Comparison of ENCODE assay signal across 8 cellular contexts in the genomic region with DNA sequence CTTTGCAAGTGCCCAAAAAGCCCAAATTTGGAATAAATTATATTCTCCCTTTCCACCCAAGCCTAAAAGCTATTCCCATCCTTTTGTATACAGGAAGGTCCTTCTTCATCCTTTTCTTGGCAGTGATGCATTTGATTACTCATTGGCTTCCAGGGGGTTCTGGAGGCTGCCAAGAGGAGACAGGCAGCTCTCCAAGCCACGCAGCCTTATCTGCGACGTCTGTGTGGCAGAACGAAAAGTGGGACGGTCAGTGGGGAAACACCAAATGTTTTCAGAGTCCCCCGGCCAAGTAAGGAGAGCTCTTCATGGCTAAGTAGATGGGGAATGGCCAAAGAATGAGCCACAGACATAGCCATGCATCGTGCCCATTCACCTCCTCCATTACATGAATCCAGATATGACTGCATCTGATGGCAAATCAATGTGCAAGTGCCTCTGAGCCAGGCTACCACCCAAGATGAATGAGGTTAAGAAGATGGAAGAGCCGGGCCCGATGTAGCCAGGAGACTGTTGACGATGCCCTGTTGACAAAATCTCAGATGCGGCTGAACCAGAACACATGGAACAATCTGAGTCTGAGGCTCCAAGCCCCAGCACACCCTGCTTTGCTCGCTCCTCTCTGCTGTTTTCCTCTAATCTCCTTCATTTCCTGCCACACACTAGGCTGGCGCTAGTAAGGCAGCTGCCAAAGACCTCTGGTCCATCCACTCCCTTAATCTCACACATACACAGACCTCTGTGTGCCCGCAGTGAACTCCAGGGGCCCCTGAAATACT. TPM values are rescaled to one million over a fixed set of nuclear protein-coding genes. Genes with fewer than 3 reads are reported as not detected.
DNase-seq lines count a peak whose midpoint lies in the region; ATAC-seq and TF ChIP-seq lines count a peak whose summit lies in the region.

No MANE protein-coding gene starts in this region.

- TF ChIP-seq POLR2A in adrenal gland (IDR thresholded peaks at IDR 0.05) = no peak
- no peak for TF ChIP-seq POLR2A in GM18505 (IDR thresholded peaks at IDR 0.05; ENCODE audit: borderline replicate concordance, extremely low read depth, insufficient read depth, insufficient read length)

- intact Hi-C loops in adrenal gland (cut with DNase I) = no loop called here
- intact Hi-C loops in right cardiac atrium (cut with DNase I) = loop anchor here in 2 of 4 donors (2.0 to 5.0 kb wide), 2 partner anchors 41 to 51 kb away; no protein-coding TSS in a partner anchor

- ATAC-seq in right cardiac atrium (peak; percentile 67 to 79), GM18505 (IDR thresholded peaks at IDR 0.05; ENCODE audit: unreplicated experiment) (no peak)

- H3K4me3 ChIP-seq in adrenal gland (no peak overlapping the region), right cardiac atrium (ENCODE audit: low read length) (no peak overlapping the region)

- H3K36me3 ChIP-seq in adrenal gland (replicated peaks in 1 of 2) = no peaks in the 10 kb centered on the region

- H3K27me3 ChIP-seq in adrenal gland (no peaks in the 10 kb centered on the region), right cardiac atrium (ENCODE audit: control insufficient read depth, insufficient read depth) (no peaks in the 10 kb centered on the region)

- H3K4me1 ChIP-seq in adrenal gland (replicated peaks in 1 of 2) = peaks cover 0 to 22% of the 10 kb centered on the region in 2 donors
- H3K4me1 ChIP-seq in right cardiac atrium (ENCODE audit: control insufficient read depth, insufficient read depth, low read length) = peaks cover 23% of the 10 kb centered on the region

- no peak for TF ChIP-seq CTCF in adrenal gland (IDR thresholded peaks at IDR 0.05)

- H3K27ac ChIP-seq in adrenal gland = peak overlapping the region in 2 of 5 donors; percentile 57 to 70
- H3K27ac ChIP-seq in right cardiac atrium (ENCODE audit: low read length) = peak overlapping the region; percentile 93

- H3K9me3 ChIP-seq in adrenal gland (replicated peaks in 1 of 3) (no peaks in the 10 kb centered on the region), right cardiac atrium (ENCODE audit: control insufficient read depth, low read length) (no peaks in the 10 kb centered on the region)

- WGBS in adrenal gland, 4 donors = 39 to 54% (median 46%) methylated on average over 14 of the region's 14 CpGs
- WGBS in right cardiac atrium = 17% methylated on average over 14 of the region's 14 CpGs

- peak; percentile 26 for DNase-seq in HS-27A (ENCODE audit: low read depth)
- DNase-seq in adrenal gland = peak; percentile 53 to 77 (median 74)
- peak; percentile 78 to 84 (median 80) for DNase-seq in right cardiac atrium
- peak; percentile 82 for DNase-seq in stromal cell of bone marrow (ENCODE audit: low read depth)
- no peak for DNase-seq in CD1c-positive myeloid dendritic cell (ENCODE audit: extremely low spot score)
- no peak for DNase-seq in NCI-H2196 (lab: John Stamatoyannopoulos, UW; ENCODE audit: unreplicated experiment)
- no peak for DNase-seq in NCI-H146 treated with DMSO at 0.1 percent for 48 hours (lab: John Stamatoyannopoulos, UW; ENCODE audit: unreplicated experiment)

RNA-seq across cellular contexts. Expression of a gene that starts 12.0 kb away (rescaled TPM):
- total RNA-seq in adrenal gland (10 to 100 TPM in 1 of 8 donors, 1 to 10 TPM in 7; 4.3 to 15.1 (median 6.4) TPM), right cardiac atrium (10 to 100 TPM; 21.7 to 60.2 (median 24.5) TPM)
- polyA plus RNA-seq in adrenal gland (1 to 10 TPM; 2.2 to 4.3 (median 2.6) TPM), right cardiac atrium (10.5 TPM)

Comparison
In these comparisons a context has a peak if more than half of its experiments do, and no peak if none do; other contexts are left out.
1. DNase-seq: peak in HS-27A (single experiment), adrenal gland (7 of 7), right cardiac atrium (3 of 3) and stromal cell of bone marrow (single experiment); none in CD1c-positive myeloid dendritic cell (single experiment), NCI-H2196 (single experiment) and NCI-H146 treated with DMSO at 0.1 percent for 48 hours (single experiment).